In genomic region chr6:72182337-72183246, GRCh38 we compare ENCODE assay signal across 8 cellular contexts.
A peak's percentile ranks its signal among the peaks of the same experiment; 100 is the strongest.
DNase-seq lines count a peak whose midpoint lies in the region; ATAC-seq and TF ChIP-seq lines count a peak whose summit lies in the region.

No MANE protein-coding gene starts in this region.

- no peaks in the 10 kb centered on the region for H3K4me1 ChIP-seq in cardiac muscle cell (ENCODE audit: low read depth)
- peaks cover 0 to 10% of the 10 kb centered on the region in 2 donors for H3K4me1 ChIP-seq in right atrium auricular region
- no peaks in the 10 kb centered on the region for H3K4me1 ChIP-seq in endodermal cell (ENCODE audit: control insufficient read depth, insufficient read depth, low read length)

- peak; percentile 73 for ATAC-seq in HG02938 (IDR thresholded peaks at IDR 0.05; ENCODE audit: unreplicated experiment)
- ATAC-seq in natural killer cell treated with Interleukin-12 subunit alpha and Interleukin-12 subunit beta and Interleukin-15 and Interleukin-18, amount 100 ng/mL, for 72 hours = no peak
- no peak for ATAC-seq in GM21737 (IDR thresholded peaks at IDR 0.05; ENCODE audit: unreplicated experiment)

- H3K27me3 ChIP-seq in cardiac muscle cell (peaks cover 57% of the 10 kb centered on the region), right atrium auricular region (peaks cover 0 to 2% of the 10 kb centered on the region in 2 donors), endodermal cell (ENCODE audit: control insufficient read depth, insufficient read depth, low read length, poor library complexity, severe bottlenecking) (peaks cover 54% of the 10 kb centered on the region)

- H3K36me3 Mint-ChIP-seq in endodermal cell (ENCODE audit: low read depth) = no peaks in the 10 kb centered on the region
- peaks cover 15% of the 10 kb centered on the region for H3K36me3 Mint-ChIP-seq in natural killer cell treated with Interleukin-12 subunit alpha and Interleukin-12 subunit beta and Interleukin-15 and Interleukin-18, amount 100 ng/mL, for 72 hours

- peaks cover 2% of the 10 kb centered on the region for H3K9me3 Mint-ChIP-seq in endodermal cell
- peaks cover 12% of the 10 kb centered on the region for H3K9me3 Mint-ChIP-seq in natural killer cell treated with Interleukin-12 subunit alpha and Interleukin-12 subunit beta and Interleukin-15 and Interleukin-18, amount 100 ng/mL, for 72 hours

- peaks cover 3% of the 10 kb centered on the region for H3K4me1 Mint-ChIP-seq in endodermal cell
- H3K4me1 Mint-ChIP-seq in natural killer cell treated with Interleukin-12 subunit alpha and Interleukin-12 subunit beta and Interleukin-15 and Interleukin-18, amount 100 ng/mL, for 72 hours (ENCODE audit: low read depth in 2 of 2) = peaks cover 0 to 2% of the 10 kb centered on the region in 2 donors

- H3K36me3 ChIP-seq in cardiac muscle cell (no peaks in the 10 kb centered on the region), right atrium auricular region (no peaks in the 10 kb centered on the region), endodermal cell (ENCODE audit: control insufficient read depth, insufficient read depth, low read length) (no peaks in the 10 kb centered on the region)

- H3K4me3 Mint-ChIP-seq in endodermal cell = peak overlapping the region; percentile 59
- H3K4me3 Mint-ChIP-seq in natural killer cell treated with Interleukin-12 subunit alpha and Interleukin-12 subunit beta and Interleukin-15 and Interleukin-18, amount 100 ng/mL, for 72 hours = no peak overlapping the region

- no peak overlapping the region for H3K27ac ChIP-seq in cardiac muscle cell
- no peak overlapping the region for H3K27ac ChIP-seq in right atrium auricular region
- H3K27ac ChIP-seq in endodermal cell (ENCODE audit: low read depth, low read length) = no peak overlapping the region

- 12 to 32% methylated on average over 32 to 100 of the region's 100 CpGs for whole genome bisulfite sequencing in endodermal cell (ENCODE audit: insufficient coverage in 1 of 2, insufficient read length in 1 of 2), 2 experiments

- peaks cover 60% of the 10 kb centered on the region for H3K27me3 Mint-ChIP-seq in endodermal cell (ENCODE audit: insufficient read depth)
- peaks cover 27 to 34% of the 10 kb centered on the region in 2 donors for H3K27me3 Mint-ChIP-seq in natural killer cell treated with Interleukin-12 subunit alpha and Interleukin-12 subunit beta and Interleukin-15 and Interleukin-18, amount 100 ng/mL, for 72 hours

- H3K4me3 ChIP-seq in cardiac muscle cell (peak overlapping the region; percentile 43), right atrium auricular region (peak overlapping the region in 1 of 2 donors; percentile 45), endodermal cell (ENCODE audit: low read length) (peak overlapping the region; percentile 81)

- peak; percentile 37 to 65 for DNase-seq in cardiac muscle cell (ENCODE audit: low read depth in 1 of 2, low spot score in 1 of 2)
- DNase-seq in right atrium auricular region (ENCODE audit: low spot score) = no peak
- peak; percentile 88 for DNase-seq in NCI-H69 (lab: John Stamatoyannopoulos, UW)
- DNase-seq in endodermal cell = peak; percentile 89
- DNase-seq in mucosa of gallbladder (ENCODE audit: low spot score) = peak; percentile 82
- no peak for DNase-seq in natural killer cell treated with Interleukin-12 subunit alpha and Interleukin-12 subunit beta and Interleukin-15 and Interleukin-18, amount 100 ng/mL, for 72 hours (ENCODE audit: low spot score)

- no peak overlapping the region for H3K27ac Mint-ChIP-seq in endodermal cell
- no peak overlapping the region for H3K27ac Mint-ChIP-seq in natural killer cell treated with Interleukin-12 subunit alpha and Interleukin-12 subunit beta and Interleukin-15 and Interleukin-18, amount 100 ng/mL, for 72 hours

- H3K9me3 ChIP-seq in cardiac muscle cell (ENCODE audit: low read depth) (no peaks in the 10 kb centered on the region), right atrium auricular region (no peaks in the 10 kb centered on the region), endodermal cell (ENCODE audit: control insufficient read depth, low read length) (no peaks in the 10 kb centered on the region)

- peak overlapping the region; percentile 45 for H3K9ac ChIP-seq in endodermal cell (ENCODE audit: extremely low read depth, low read length, poor library complexity, severe bottlenecking)

- TF ChIP-seq CTCF in cardiac muscle cell (IDR thresholded peaks at IDR 0.05; ENCODE audit: low read depth, low read length) = no peak
- TF ChIP-seq CTCF in right atrium auricular region (IDR thresholded peaks at IDR 0.05) = no peak
- TF ChIP-seq CTCF in endodermal cell (conservative IDR thresholded peaks at IDR 0.05) = no peak

Comparison
In these comparisons a context has a peak if more than half of its experiments do, and no peak if none do; other contexts are left out.
1. DNase-seq: peak in cardiac muscle cell (2 of 2), NCI-H69 (single experiment), endodermal cell (single experiment) and mucosa of gallbladder (single experiment); none in right atrium auricular region (single experiment) and natural killer cell treated with Interleukin-12 subunit alpha and Interleukin-12 subunit beta and Interleukin-15 and Interleukin-18, amount 100 ng/mL, for 72 hours (single experiment).